In genomic region chr20:62937353-62938104, GRCh38 we compare ENCODE assay signal across 1 cellular context.
TF ChIP-seq lines count a peak whose summit lies in the region.

No MANE protein-coding gene starts in this region.

TF ChIP-seq in A549, 52 proteins besides CTCF, POLR2A, EP300 and RAD21 (continued from another document):
- peak; percentile 60 for TF ChIP-seq REST (IDR thresholded peaks at IDR 0.05)
- TF ChIP-seq PHF8 (IDR thresholded peaks at IDR 0.05; ENCODE audit: borderline replicate concordance, low read depth), result peak; percentile 88
- no peak for TF ChIP-seq ESRRA (IDR thresholded peaks at IDR 0.05; ENCODE audit: borderline replicate concordance, low read length)
- no peak for TF ChIP-seq USF2 (IDR thresholded peaks at IDR 0.05)
- no peak for TF ChIP-seq RARB (CRISPR knock-in tag; IDR thresholded peaks at IDR 0.05)
- no peak for TF ChIP-seq JUNB (IDR thresholded peaks at IDR 0.05)
- TF ChIP-seq RNF2 (IDR thresholded peaks at IDR 0.05; ENCODE audit: borderline replicate concordance, low read depth), result no peak
- TF ChIP-seq ZFP36 (IDR thresholded peaks at IDR 0.05; ENCODE audit: borderline replicate concordance, partially characterized antibody), result no peak
- no peak for TF ChIP-seq MAFK (IDR thresholded peaks at IDR 0.05; ENCODE audit: partially characterized antibody)
- no peak; the same call in 1 of the 2 replicates for TF ChIP-seq HMGXB4 (CRISPR knock-in tag; IDR thresholded peaks at IDR 0.05; ENCODE audit: borderline replicate concordance)
- peak; percentile 95 for TF ChIP-seq MYC (IDR thresholded peaks at IDR 0.05; ENCODE audit: borderline replicate concordance, low read length)
- no peak for TF ChIP-seq EHF (CRISPR knock-in tag; IDR thresholded peaks at IDR 0.05)
- peak; percentile 87 for TF ChIP-seq CHD2 (IDR thresholded peaks at IDR 0.05; ENCODE audit: low read length, partially characterized antibody)
- TF ChIP-seq HDAC2 (IDR thresholded peaks at IDR 0.05), result peak; percentile 71; the same call in 1 of the 2 replicates
- no peak for TF ChIP-seq HOXB5 (CRISPR knock-in tag; IDR thresholded peaks at IDR 0.05)
- 0 out of 2 replicates have a peak, but pooled peaks have one; percentile 40 for TF ChIP-seq TP53 (CRISPR knock-in tag; IDR thresholded peaks at IDR 0.05)
- no peak for TF ChIP-seq BHLHE40 (IDR thresholded peaks at IDR 0.05; ENCODE audit: low read depth, low read length)
- no peak for TF ChIP-seq SREBF2 (IDR thresholded peaks at IDR 0.05)
- TF ChIP-seq KDM1A (IDR thresholded peaks at IDR 0.05; ENCODE audit: low read depth), result no peak
- TF ChIP-seq NR3C1 (IDR thresholded peaks at IDR 0.05), result no peak
- TF ChIP-seq POLR2AphosphoS2 (conservative IDR thresholded peaks at IDR 0.05; ENCODE audit: low read length), result no peak
- no peak for TF ChIP-seq TFCP2L1 (CRISPR knock-in tag; IDR thresholded peaks at IDR 0.05)
- TF ChIP-seq HOXB13 (CRISPR knock-in tag; IDR thresholded peaks at IDR 0.05; ENCODE audit: low read depth), result no peak
- no peak for TF ChIP-seq HEYL (CRISPR knock-in tag; IDR thresholded peaks at IDR 0.05)
- no peak for TF ChIP-seq HES2 (IDR thresholded peaks at IDR 0.05)
- no peak for TF ChIP-seq ELK1 (IDR thresholded peaks at IDR 0.05; ENCODE audit: low read depth, low read length)
- no peak for TF ChIP-seq CBX2 (IDR thresholded peaks at IDR 0.05; ENCODE audit: borderline replicate concordance, low read depth)
- TF ChIP-seq RFX5 (IDR thresholded peaks at IDR 0.05), result 0 out of 2 replicates have a peak, but pooled peaks have one; percentile 19
- no peak for TF ChIP-seq ZNF302 (CRISPR knock-in tag; IDR thresholded peaks at IDR 0.05)
- TF ChIP-seq KDM5A (IDR thresholded peaks at IDR 0.05), result peak; percentile 91
- TF ChIP-seq RCOR1 (IDR thresholded peaks at IDR 0.05; ENCODE audit: low read depth, low read length), result no peak
- peak; percentile 86 for TF ChIP-seq E2F6 (IDR thresholded peaks at IDR 0.05; ENCODE audit: borderline replicate concordance, low read depth)
